9 cellular contexts compared by ENCODE assay signal in the genomic region with DNA sequence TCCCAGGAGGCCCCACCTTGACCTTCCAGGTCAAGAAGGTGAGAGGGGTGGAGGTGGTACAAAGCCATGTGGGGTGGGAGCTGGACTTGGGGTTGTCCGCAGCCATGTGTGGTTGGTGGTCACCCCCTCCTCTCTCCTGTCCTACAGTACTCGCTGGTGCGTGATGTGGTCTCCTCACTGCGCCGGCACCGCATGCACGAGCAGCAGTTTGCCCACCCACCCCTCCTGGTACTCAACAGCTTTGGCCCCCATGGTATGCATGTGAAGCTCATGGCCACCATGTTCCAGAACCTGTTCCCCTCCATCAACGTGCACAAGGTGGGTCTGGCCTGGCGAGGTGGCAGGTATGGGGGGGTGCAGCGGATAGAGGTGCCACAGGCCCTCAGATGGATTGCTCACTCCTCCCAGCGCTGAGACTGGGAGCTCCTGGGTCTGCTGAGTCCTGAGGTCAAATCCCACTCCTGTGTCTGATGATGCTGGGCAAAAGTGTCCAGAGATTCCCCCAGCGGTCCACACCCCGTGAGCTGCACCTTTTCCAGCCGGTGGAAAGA. TPM values are rescaled to one million over a fixed set of nuclear protein-coding genes. Genes with fewer than 3 reads are reported as not detected.
A peak's percentile ranks its signal among the peaks of the same experiment; 100 is the strongest.
DNase-seq lines count a peak whose midpoint lies in the region; ATAC-seq and TF ChIP-seq lines count a peak whose summit lies in the region.
"Had no signal": no experiment of that assay in that cellular context is flagged by ENCODE, and none has a peak within 500 bp of the region (broad histone marks: within the 10 kb centered on the region; RNA-seq: fewer than 3 reads in every experiment).

No MANE protein-coding gene starts in this region.

- H3K9me3 ChIP-seq in PC-3 (ENCODE audit: low read length) = no peaks in the 10 kb centered on the region

- peaks cover 15% of the 10 kb centered on the region for H3K4me1 Mint-ChIP-seq in mesothelial cell of epicardium

- no peaks in the 10 kb centered on the region for H3K27me3 ChIP-seq in PC-3 (ENCODE audit: low read length)

- CTCF ChIA-PET in PC-3 (lab: Charles Lee) = no interaction called here

- no peaks in the 10 kb centered on the region for H3K27me3 Mint-ChIP-seq in mesothelial cell of epicardium (ENCODE audit: low read depth)

- 0 out of 2 replicates have a peak, but pooled peaks cover 14% of the 10 kb centered on the region for H4K20me1 ChIP-seq in PC-3 (ENCODE audit: low read length)

- intact Hi-C loops in PC-3 (cut with micrococcal nuclease) = no loop called here

- peak overlapping the region; percentile 84 for H3K4me2 ChIP-seq in PC-3 (ENCODE audit: low read length)

- TF ChIP-seq CTCF in GM12875 (IDR thresholded peaks at IDR 0.05; ENCODE audit: borderline replicate concordance, insufficient read depth, low read depth, low read length) (no peak), PC-3 (conservative IDR thresholded peaks at IDR 0.05; ENCODE audit: low read depth, low read length) (no peak), mesothelial cell of epicardium (IDR thresholded peaks at IDR 0.05; ENCODE audit: unreplicated experiment) (no peak)

- no peak for DNase-seq in PC-3
- no peak for DNase-seq in mesothelial cell of epicardium (ENCODE audit: low spot score in 2 of 2, unreplicated experiment in 2 of 2)
- no peak for DNase-seq in medulla oblongata (ENCODE audit: extremely low spot score)
- DNase-seq in hippocampal formation (lab: John Stamatoyannopoulos, UW) = no peak
- DNase-seq: anterior cingulate cortex; NCI-H2081; stimulated activated CD4-positive, alpha-beta T cell treated with anti-CD3 and anti-CD28 coated beads, Interleukin-2, amount 100 ng/mL, for 48 hours had no signal

- POLR2A ChIA-PET in PC-3 (lab: Charles Lee; ENCODE audit: unreplicated experiment) = no interaction called here

- H3K4me3 ChIP-seq in GM12875 (ENCODE audit: low read depth, low read length) (peak overlapping the region; percentile 97), PC-3 (ENCODE audit: low read length) (peak overlapping the region; percentile 88)

- peaks cover 40% of the 10 kb centered on the region for H3K79me2 ChIP-seq in PC-3 (ENCODE audit: low read length)

- H3K27ac ChIP-seq in PC-3 (ENCODE audit: low read length) = no peak overlapping the region

- ATAC-seq in PC-3 (no peak), HG02610 (IDR thresholded peaks at IDR 0.05; ENCODE audit: unreplicated experiment) (no peak)

- BruUV-seq in PC-3 (replicated peaks; lab: Mats Ljungman, UMichigan) = no TSS peak

- H2AFZ ChIP-seq in PC-3 (ENCODE audit: low read length) = no peak overlapping the region

- H3K4me3 Mint-ChIP-seq in mesothelial cell of epicardium = peak overlapping the region; percentile 85

- H3K9me2 ChIP-seq in PC-3 (replicated peaks; ENCODE audit: low read length) = no peaks in the 10 kb centered on the region

- peaks cover 16% of the 10 kb centered on the region for H3K36me3 Mint-ChIP-seq in mesothelial cell of epicardium

- no peak overlapping the region for H3K27ac Mint-ChIP-seq in mesothelial cell of epicardium

- H3K9me3 Mint-ChIP-seq in mesothelial cell of epicardium = no peaks in the 10 kb centered on the region

- H3K4me1 ChIP-seq in PC-3 (ENCODE audit: insufficient read depth, low read length) = peaks cover 12% of the 10 kb centered on the region

- H3K9ac ChIP-seq in PC-3 (ENCODE audit: low read length) = peak overlapping the region; percentile 96

- H3K36me3 ChIP-seq in PC-3 (ENCODE audit: low read depth, low read length) = peaks cover 44% of the 10 kb centered on the region

- H3F3A ChIP-seq in PC-3 (ENCODE audit: low read length, unreplicated experiment) = peaks cover 20% of the 10 kb centered on the region

RNA-seq across cellular contexts. Expression of gene PPAN, which starts 1.7 kb away (rescaled TPM):
- total RNA-seq in PC-3 (2014; rRNA removed) (183 and 214 TPM in 2 replicates), mesothelial cell of epicardium (53.2 to 64.2 TPM (median 62.1 TPM) in 3 replicates)

RNA-seq across cellular contexts. Expression of gene P2RY11, which starts 3.6 kb away (rescaled TPM):
- 11.1 and 17.3 TPM in 2 replicates for total RNA-seq in PC-3 (2014; rRNA removed)
- total RNA-seq in mesothelial cell of epicardium = 30.8 to 33.6 TPM (median 31.2 TPM) in 3 replicates

RNA-seq across cellular contexts. Expression of gene ANGPTL6, which starts 5.4 kb away (rescaled TPM):
- total RNA-seq in PC-3 (2014; rRNA removed) (0.81 and 1.2 TPM in 2 replicates), mesothelial cell of epicardium (0.85 to 1.6 TPM (median 0.97 TPM) in 3 replicates)

RNA-seq across cellular contexts. Expression of gene EIF3G, which starts 11.8 kb away (rescaled TPM):
- total RNA-seq in PC-3 (2014; rRNA removed) = 575 and 635 TPM in 2 replicates
- total RNA-seq in mesothelial cell of epicardium = 199 to 207 TPM (median 207 TPM) in 3 replicates

RNA-seq across cellular contexts. Expression of gene SHFL, which starts 21.8 kb away (rescaled TPM):
- 17.2 and 18.4 TPM in 2 replicates for total RNA-seq in PC-3 (2014; rRNA removed)
- 30.6 to 34.6 TPM (median 33.0 TPM) in 3 replicates for total RNA-seq in mesothelial cell of epicardium
